In genomic region chr7:139109983-139110411, GRCh38 we compare ENCODE assay signal across 8 cellular contexts. TPM values are rescaled to one million over a fixed set of nuclear protein-coding genes. Genes with fewer than 3 reads are reported as not detected.
DNase-seq lines count a peak whose midpoint lies in the region; TF ChIP-seq lines count a peak whose summit lies in the region.

No MANE protein-coding gene starts in this region.

- H3K9me3 Mint-ChIP-seq in osteocyte (ENCODE audit: unreplicated experiment) = no peaks in the 10 kb centered on the region

- H3K9ac ChIP-seq in ES-I3 (ENCODE audit: low read depth, low read length) = peak overlapping the region; percentile 93
- H3K9ac ChIP-seq in KMS-11 = peak overlapping the region; percentile 77

- H3K4me2 ChIP-seq in KMS-11 = peak overlapping the region; percentile 97

- H3K4me1 Mint-ChIP-seq in osteocyte (ENCODE audit: unreplicated experiment) = peaks cover 32% of the 10 kb centered on the region

- H3K9me3 ChIP-seq in ES-I3 (ENCODE audit: control insufficient read depth, insufficient read depth, low read length) = no peaks in the 10 kb centered on the region
- H3K9me3 ChIP-seq in ectodermal cell (ENCODE audit: control insufficient read depth, low read length) = no peaks in the 10 kb centered on the region

- TF ChIP-seq CTCF in KMS-11 (conservative IDR thresholded peaks at IDR 0.05; ENCODE audit: low read depth, low read length) = no peak
- no peak for TF ChIP-seq CTCF in osteocyte (IDR thresholded peaks at IDR 0.05)

- H3K4me1 ChIP-seq in ES-I3 (ENCODE audit: insufficient read depth, low read length) (no peaks in the 10 kb centered on the region), KMS-11 (ENCODE audit: low read depth, poor library complexity, severe bottlenecking) (peaks cover 37% of the 10 kb centered on the region), ectodermal cell (ENCODE audit: control insufficient read depth, insufficient read depth, low read length) (no peaks in the 10 kb centered on the region)

- whole genome bisulfite sequencing in ectodermal cell, 2 experiments = 57 to 61% methylated on average over 16 of the region's 16 CpGs

- peaks cover 42% of the 10 kb centered on the region for H3K79me2 ChIP-seq in KMS-11 (ENCODE audit: insufficient read depth, low read depth)

- H3K27ac ChIP-seq in KMS-11 = peak overlapping the region; percentile 84
- H3K27ac ChIP-seq in ectodermal cell (ENCODE audit: insufficient read depth, low read depth, low read length, poor library complexity, severe bottlenecking) = no peak overlapping the region

- no peaks in the 10 kb centered on the region for H4K20me1 ChIP-seq in KMS-11 (ENCODE audit: insufficient read depth)

- no peaks in the 10 kb centered on the region for H3K36me3 ChIP-seq in ES-I3 (ENCODE audit: insufficient read depth, low read length)
- no peaks in the 10 kb centered on the region for H3K36me3 ChIP-seq in KMS-11 (ENCODE audit: insufficient read depth)
- H3K36me3 ChIP-seq in ectodermal cell (ENCODE audit: control insufficient read depth, insufficient read depth, low read length) = no peaks in the 10 kb centered on the region

- H3K36me3 Mint-ChIP-seq in osteocyte (ENCODE audit: unreplicated experiment) = no peaks in the 10 kb centered on the region

- H2AFZ ChIP-seq in KMS-11 (ENCODE audit: low read depth) = peak overlapping the region; percentile 90

- no peak for DNase-seq in osteocyte (ENCODE audit: extremely low spot score, unreplicated experiment)
- DNase-seq in activated gamma-delta T cell (lab: John Stamatoyannopoulos, UW) = no peak
- no peak for DNase-seq in NCI-H524 (lab: John Stamatoyannopoulos, UW)
- no peak for DNase-seq in stimulated activated CD4-positive, alpha-beta T cell treated with anti-CD3 and anti-CD28 coated beads, Interleukin-12 subunit alpha, Interleukin-12 subunit beta, amount 100 ng/mL, for 4 hours
- DNase-seq in NCI-H526 treated with DMSO at 0.1 percent for 48 hours (lab: John Stamatoyannopoulos, UW) = no peak

- H3K4me3 ChIP-seq in KMS-11 (IDR thresholded peaks at IDR 0.05; ENCODE audit: insufficient read depth, low read depth, low read length) (peak overlapping the region; percentile 55), ectodermal cell (ENCODE audit: insufficient read depth, low read depth, low read length) (peak overlapping the region; percentile 82)

- H3K27me3 Mint-ChIP-seq in osteocyte (ENCODE audit: unreplicated experiment) = no peaks in the 10 kb centered on the region

- H3K27me3 ChIP-seq in KMS-11 (ENCODE audit: insufficient read depth, low read depth) (no peaks in the 10 kb centered on the region), ectodermal cell (ENCODE audit: control insufficient read depth, insufficient read depth, low read length, poor library complexity, severe bottlenecking) (peaks cover 48% of the 10 kb centered on the region)

- peak overlapping the region; percentile 94 for H3K4me3 Mint-ChIP-seq in osteocyte (ENCODE audit: unreplicated experiment)

- H3K27ac Mint-ChIP-seq in osteocyte (ENCODE audit: unreplicated experiment) = peak overlapping the region; percentile 95

RNA-seq across cellular contexts. Expression of gene ZC3HAV1, which starts 0.5 kb away (rescaled TPM):
- 10.0 TPM for polyA plus RNA-seq in ectodermal cell (2013, experiment 1 of 4)
- 10.8 TPM for polyA plus RNA-seq in ectodermal cell (2013, experiment 2 of 4)
- polyA plus RNA-seq in ectodermal cell (2013, experiment 3 of 4) = 8.2 TPM
- 7.9 TPM for polyA plus RNA-seq in ectodermal cell (2013, experiment 4 of 4)
- 42.7 and 43.0 TPM in 2 replicates for total RNA-seq in osteocyte
